1 cellular context compared by ENCODE assay signal in genomic region chr19:39224910-39225309, GRCh38.
A peak's percentile ranks its signal among the peaks of the same experiment; 100 is the strongest.
TF ChIP-seq lines count a peak whose summit lies in the region.

No MANE protein-coding gene starts in this region.

TF ChIP-seq in HepG2, 621 proteins besides CTCF, POLR2A, EP300 and RAD21:
- TF ChIP-seq FOSL2 (CRISPR knock-in tag; IDR thresholded peaks at IDR 0.05) = peak; percentile 72
- TF ChIP-seq SIN3B (IDR thresholded peaks at IDR 0.05; ENCODE audit: low read length) = no peak
- TF ChIP-seq NONO (IDR thresholded peaks at IDR 0.05) = no peak
- TF ChIP-seq NONO (CRISPR knock-in tag; conservative IDR thresholded peaks at IDR 0.05) = no peak
- TF ChIP-seq SRY (CRISPR knock-in tag; IDR thresholded peaks at IDR 0.05) = no peak
- TF ChIP-seq ZNF563 (CRISPR knock-in tag; IDR thresholded peaks at IDR 0.05) = no peak
- TF ChIP-seq RFXAP (CRISPR knock-in tag; IDR thresholded peaks at IDR 0.05; ENCODE audit: borderline replicate concordance) = no peak
- 0 out of 2 replicates have a peak, but pooled peaks have one; percentile 7 for TF ChIP-seq STAG1 (CRISPR knock-in tag; IDR thresholded peaks at IDR 0.05)
TF ChIP-seq in HepG2: peak in this region for 2.
